In genomic region chr11:11979487-11980117, GRCh38 we compare ENCODE assay signal across 12 cellular contexts. TPM values are rescaled to one million over a fixed set of nuclear protein-coding genes. Genes with fewer than 3 reads are reported as not detected.
DNase-seq lines count a peak whose midpoint lies in the region; ATAC-seq and TF ChIP-seq lines count a peak whose summit lies in the region.
"Had no signal": no experiment of that assay in that cellular context is flagged by ENCODE, and none has a peak within 500 bp of the region (broad histone marks: within the 10 kb centered on the region; RNA-seq: fewer than 3 reads in every experiment).

No MANE protein-coding gene starts in this region.

- H3K27me3 Mint-ChIP-seq in activated T-cell treated with anti-CD3 and anti-CD28 coated beads, Interleukin-2, amount 50 U/mL, for 72 hours (ENCODE audit: low read depth): no peaks in the 10 kb centered on the region
- H3K27me3 Mint-ChIP-seq in activated T-helper 1 cell treated with anti-CD3 and anti-CD28 coated beads, Interleukin-12 subunit alpha, Interleukin-12 subunit beta, Interleukin-2, Interleukin-4 antibody, amounts not matched to agents 30 ng/mL and 10 ng/mL and 1 ng/mL, durations not matched to agents 14 hours and 24 hours and 36 hours (ENCODE audit: insufficient read depth): no peaks in the 10 kb centered on the region

- no peak overlapping the region for H3K4me3 Mint-ChIP-seq in activated T-cell treated with anti-CD3 and anti-CD28 coated beads, Interleukin-2, amount 50 U/mL, for 72 hours
- no peak overlapping the region for H3K4me3 Mint-ChIP-seq in activated T-helper 1 cell treated with anti-CD3 and anti-CD28 coated beads, Interleukin-12 subunit alpha, Interleukin-12 subunit beta, Interleukin-2, Interleukin-4 antibody, amounts not matched to agents 30 ng/mL and 10 ng/mL and 1 ng/mL, durations not matched to agents 14 hours and 24 hours and 36 hours
- H3K4me3 Mint-ChIP-seq: central memory CD8-positive, alpha-beta T cell; T-helper 2 cell treated with Interferon-gamma antibody and Interleukin-4, amounts not matched to agents 5 μg/mL and 100 μg/mL, for 36 hours had no signal

- peak overlapping the region; percentile 25 for H3K4me2 ChIP-seq in mammary epithelial cell (ENCODE audit: insufficient read depth, low read depth, low read length)
- peak overlapping the region; percentile 37 for H3K4me2 ChIP-seq in smooth muscle cell
- no peak overlapping the region for H3K4me2 ChIP-seq in MM.1S (ENCODE audit: low read depth, low read length)

- H3K27ac Mint-ChIP-seq in activated T-cell treated with anti-CD3 and anti-CD28 coated beads, Interleukin-2, amount 50 U/mL, for 72 hours: no peak overlapping the region
- no peak overlapping the region for H3K27ac Mint-ChIP-seq in activated T-helper 1 cell treated with anti-CD3 and anti-CD28 coated beads, Interleukin-12 subunit alpha, Interleukin-12 subunit beta, Interleukin-2, Interleukin-4 antibody, amounts not matched to agents 30 ng/mL and 10 ng/mL and 1 ng/mL, durations not matched to agents 14 hours and 24 hours and 36 hours
- H3K27ac Mint-ChIP-seq: T-helper 2 cell treated with Interferon-gamma antibody and Interleukin-4, amounts not matched to agents 5 μg/mL and 100 μg/mL, for 36 hours had no signal

- dilution Hi-C loops in mammary epithelial cell (cut with HindIII; ENCODE audit: low sequenced_read_pairs): no loop called here

- H3K79me2 ChIP-seq in mammary epithelial cell (ENCODE audit: insufficient read depth, low read length) (peaks cover 17% of the 10 kb centered on the region), smooth muscle cell (ENCODE audit: low read depth) (no peaks in the 10 kb centered on the region), MM.1S (ENCODE audit: low read length) (no peaks in the 10 kb centered on the region)

- no TSS peak for BruUV-seq in mammary epithelial cell (replicated peaks; lab: Mats Ljungman, UMichigan)

- no peaks in the 10 kb centered on the region for H3K4me1 Mint-ChIP-seq in activated T-cell treated with anti-CD3 and anti-CD28 coated beads, Interleukin-2, amount 50 U/mL, for 72 hours (ENCODE audit: low read depth)
- no peaks in the 10 kb centered on the region for H3K4me1 Mint-ChIP-seq in activated T-helper 1 cell treated with anti-CD3 and anti-CD28 coated beads, Interleukin-12 subunit alpha, Interleukin-12 subunit beta, Interleukin-2, Interleukin-4 antibody, amounts not matched to agents 30 ng/mL and 10 ng/mL and 1 ng/mL, durations not matched to agents 14 hours and 24 hours and 36 hours (ENCODE audit: low read depth)

- no peaks in the 10 kb centered on the region for H3K9me2 ChIP-seq in MM.1S (replicated peaks; ENCODE audit: insufficient read depth, low read length)

- 23% methylated on average over 7 of the region's 8 CpGs for WGBS in mammary epithelial cell (ENCODE audit: low coverage, missing lambda C conversion rate)
- WGBS in smooth muscle cell (ENCODE audit: low lambda C conversion rate): 31% methylated on average over 8 of the region's 8 CpGs

- H3K36me3 Mint-ChIP-seq in activated T-cell treated with anti-CD3 and anti-CD28 coated beads, Interleukin-2, amount 50 U/mL, for 72 hours (ENCODE audit: insufficient read depth in 2 of 2): no peaks in the 10 kb centered on the region
- H3K36me3 Mint-ChIP-seq in activated T-helper 1 cell treated with anti-CD3 and anti-CD28 coated beads, Interleukin-12 subunit alpha, Interleukin-12 subunit beta, Interleukin-2, Interleukin-4 antibody, amounts not matched to agents 30 ng/mL and 10 ng/mL and 1 ng/mL, durations not matched to agents 14 hours and 24 hours and 36 hours (ENCODE audit: low read depth): no peaks in the 10 kb centered on the region

- H3F3A ChIP-seq in smooth muscle cell (ENCODE audit: low read depth) (peaks cover 2% of the 10 kb centered on the region), MM.1S (ENCODE audit: insufficient read depth, low read length) (no peaks in the 10 kb centered on the region)

- CTCF ChIA-PET in mammary epithelial cell (lab: Charles Lee; ENCODE audit: low non-redundant PET): no interaction called here

- peaks cover 2% of the 10 kb centered on the region for H3K36me3 ChIP-seq in mammary epithelial cell (ENCODE audit: insufficient read depth, low read length)
- no peaks in the 10 kb centered on the region for H3K36me3 ChIP-seq in smooth muscle cell (ENCODE audit: low read depth)
- no peaks in the 10 kb centered on the region for H3K36me3 ChIP-seq in MM.1S (replicated peaks; ENCODE audit: insufficient read depth, low read length)
- H3K36me3 ChIP-seq: neutrophil had no signal

- H4K20me1 ChIP-seq in mammary epithelial cell (ENCODE audit: insufficient read depth, low read length) (no peaks in the 10 kb centered on the region), smooth muscle cell (ENCODE audit: low read depth) (no peaks in the 10 kb centered on the region), MM.1S (ENCODE audit: insufficient read depth, low read length) (no peaks in the 10 kb centered on the region)

- H3K9ac ChIP-seq in mammary epithelial cell (ENCODE audit: insufficient read depth, low read length) (no peak overlapping the region), smooth muscle cell (ENCODE audit: low read depth) (no peak overlapping the region), MM.1S (ENCODE audit: low read length) (no peak overlapping the region)

- H3K27me3 ChIP-seq in mammary epithelial cell (ENCODE audit: insufficient read depth, low read length) (no peaks in the 10 kb centered on the region), smooth muscle cell (ENCODE audit: low read depth) (no peaks in the 10 kb centered on the region), MM.1S (replicated peaks; ENCODE audit: insufficient read depth, low read length) (no peaks in the 10 kb centered on the region)
- H3K27me3 ChIP-seq: neutrophil had no signal

- TF ChIP-seq CTCF in mammary epithelial cell (conservative IDR thresholded peaks at IDR 0.05 in 1 of 2, IDR thresholded peaks at IDR 0.05 in 1 of 2; ENCODE audit: extremely low read depth in 1 of 2, insufficient read depth in 1 of 2, low read depth in 1 of 2, low read length in 2 of 2) (no peak), smooth muscle cell (IDR thresholded peaks at IDR 0.05; ENCODE audit: borderline replicate concordance, insufficient read depth, poor library complexity, severe bottlenecking) (no peak), MM.1S (IDR thresholded peaks at IDR 0.05; ENCODE audit: low read length) (no peak)

- no peak for ATAC-seq in activated T-cell treated with anti-CD3 and anti-CD28 coated beads, Interleukin-2, amount 50 U/mL, for 72 hours (replicated peaks in 1 of 2)

- peak overlapping the region; percentile 31 for H2AFZ ChIP-seq in mammary epithelial cell (ENCODE audit: low read depth, low read length)
- H2AFZ ChIP-seq in smooth muscle cell (ENCODE audit: low read depth): peak overlapping the region; percentile 26
- no peak overlapping the region for H2AFZ ChIP-seq in MM.1S (ENCODE audit: low read length)

- H3K4me1 ChIP-seq in mammary epithelial cell (ENCODE audit: insufficient read depth, low read length) (peaks cover 68% of the 10 kb centered on the region), smooth muscle cell (ENCODE audit: low read depth) (peaks cover 21% of the 10 kb centered on the region), MM.1S (ENCODE audit: low read length) (no peaks in the 10 kb centered on the region)

- DNase-seq in HCEC 1CT (peak; percentile 46), mammary epithelial cell (no peak), kidney glomerular epithelial cell (lab: John Stamatoyannopoulos, UW) (peak; percentile 31), smooth muscle cell (lab: John Stamatoyannopoulos, UW; ENCODE audit: unreplicated experiment) (no peak), COLO829 (ENCODE audit: low spot score) (no peak), MM.1S (no peak)
- no peak for DNase-seq in activated T-cell treated with anti-CD3 and anti-CD28 coated beads, Interleukin-2, amount 50 U/mL, for 72 hours
- no peak for DNase-seq in activated T-helper 1 cell treated with anti-CD3 and anti-CD28 coated beads, Interleukin-12 subunit alpha, Interleukin-12 subunit beta, Interleukin-2, Interleukin-4 antibody, amounts not matched to agents 30 ng/mL and 10 ng/mL and 1 ng/mL, durations not matched to agents 14 hours and 24 hours and 36 hours (ENCODE audit: low spot score)
- DNase-seq: H7 had no signal

- in situ Hi-C loops in mammary epithelial cell (cut with MboI; ENCODE audit: low sequenced_read_pairs in 2 of 2): no loop called here

- peak overlapping the region; percentile 23 for H3K27ac ChIP-seq in mammary epithelial cell (ENCODE audit: insufficient read depth, low read depth, low read length)
- peak overlapping the region; percentile 61 for H3K27ac ChIP-seq in smooth muscle cell (ENCODE audit: low read depth)
- H3K27ac ChIP-seq in MM.1S (ENCODE audit: low read length): no peak overlapping the region
- H3K27ac ChIP-seq: neutrophil had no signal

- H3K9me3 Mint-ChIP-seq in activated T-cell treated with anti-CD3 and anti-CD28 coated beads, Interleukin-2, amount 50 U/mL, for 72 hours: no peaks in the 10 kb centered on the region
- H3K9me3 Mint-ChIP-seq in activated T-helper 1 cell treated with anti-CD3 and anti-CD28 coated beads, Interleukin-12 subunit alpha, Interleukin-12 subunit beta, Interleukin-2, Interleukin-4 antibody, amounts not matched to agents 30 ng/mL and 10 ng/mL and 1 ng/mL, durations not matched to agents 14 hours and 24 hours and 36 hours: no peaks in the 10 kb centered on the region
- H3K9me3 Mint-ChIP-seq: central memory CD8-positive, alpha-beta T cell; T-helper 2 cell treated with Interferon-gamma antibody and Interleukin-4, amounts not matched to agents 5 μg/mL and 100 μg/mL, for 36 hours had no signal

- H3K9me3 ChIP-seq in mammary epithelial cell (replicated peaks; ENCODE audit: insufficient read depth, low read length): no peaks in the 10 kb centered on the region
- H3K9me3 ChIP-seq in smooth muscle cell (replicated peaks; ENCODE audit: low read depth): no peaks in the 10 kb centered on the region
- no peaks in the 10 kb centered on the region for H3K9me3 ChIP-seq in MM.1S (replicated peaks; ENCODE audit: insufficient read depth, low read length)
- H3K9me3 ChIP-seq: neutrophil had no signal

- intact Hi-C loops in mammary epithelial cell (cut with micrococcal nuclease): no loop called here
- intact Hi-C loops in activated T-helper 1 cell treated with anti-CD3 and anti-CD28 coated beads, Interleukin-12 subunit alpha, Interleukin-12 subunit beta, Interleukin-2, Interleukin-4 antibody, amounts not matched to agents 30 ng/mL and 10 ng/mL and 1 ng/mL, durations not matched to agents 14 hours and 24 hours and 36 hours (cut with micrococcal nuclease): no loop called here

- H3K4me3 ChIP-seq in mammary epithelial cell (replicated peaks in 1 of 3; ENCODE audit: insufficient read depth in 1 of 3, low read depth in 2 of 3, low read length in 3 of 3): no peak overlapping the region
- H3K4me3 ChIP-seq in smooth muscle cell: no peak overlapping the region
- no peak overlapping the region for H3K4me3 ChIP-seq in MM.1S (ENCODE audit: low read length)

RNA-seq across cellular contexts. Expression of gene DKK3, which starts 28.8 kb away (rescaled TPM):
- total RNA-seq in mammary epithelial cell: 100 to 1,000 TPM; 299 to 771 TPM
- polyA plus RNA-seq in mammary epithelial cell: 326 TPM
- polyA minus RNA-seq in mammary epithelial cell: 122 TPM
- total RNA-seq in smooth muscle cell: 112 and 113 TPM in 2 replicates
- polyA plus RNA-seq in smooth muscle cell: 100 and 105 TPM in 2 replicates
- under 1 TPM in 1 of 2 donors, not detected in 1; 0.19 TPM for total RNA-seq in activated T-cell treated with anti-CD3 and anti-CD28 coated beads, Interleukin-2, amount 50 U/mL, for 72 hours
- not detected in 2 replicates for total RNA-seq in activated T-helper 1 cell treated with anti-CD3 and anti-CD28 coated beads, Interleukin-12 subunit alpha, Interleukin-12 subunit beta, Interleukin-2, Interleukin-4 antibody, amounts not matched to agents 30 ng/mL and 10 ng/mL and 1 ng/mL, durations not matched to agents 14 hours and 24 hours and 36 hours

Comparison
In these comparisons a context has a peak if more than half of its experiments do, and no peak if none do; other contexts are left out.
1. DNase-seq: peak in HCEC 1CT (single experiment) and kidney glomerular epithelial cell (single experiment); none in mammary epithelial cell (single experiment), smooth muscle cell (single experiment), activated T-cell treated with anti-CD3 and anti-CD28 coated beads, Interleukin-2, amount 50 U/mL, for 72 hours (0 of 2), COLO829 (single experiment), activated T-helper 1 cell treated with anti-CD3 and anti-CD28 coated beads, Interleukin-12 subunit alpha, Interleukin-12 subunit beta, Interleukin-2, Interleukin-4 antibody, amounts not matched to agents 30 ng/mL and 10 ng/mL and 1 ng/mL, durations not matched to agents 14 hours and 24 hours and 36 hours (single experiment) and MM.1S (single experiment).
2. RNA of gene DKK3, which starts 28.8 kb away (total RNA-seq): 299 to 771 TPM in mammary epithelial cell and 112 to 113 TPM in smooth muscle cell; 0.19 TPM in activated T-cell treated with anti-CD3 and anti-CD28 coated beads, Interleukin-2, amount 50 U/mL, for 72 hours and not detected in activated T-helper 1 cell treated with anti-CD3 and anti-CD28 coated beads, Interleukin-12 subunit alpha, Interleukin-12 subunit beta, Interleukin-2, Interleukin-4 antibody, amounts not matched to agents 30 ng/mL and 10 ng/mL and 1 ng/mL, durations not matched to agents 14 hours and 24 hours and 36 hours; every median in the first group is over 10 times any median in the second.